ENCODE assay signal across 1 cellular context in genomic region chr12:91040356-91040755, GRCh38.
TF ChIP-seq lines count a peak whose summit lies in the region.

No MANE protein-coding gene starts in this region.

TF ChIP-seq in SK-N-SH treated with all-trans-retinoic acid at 6 μM for 48 hours, 23 proteins besides CTCF, POLR2A, EP300 and RAD21 (continued from another document):
- TF ChIP-seq PATZ1 (CRISPR knock-in tag; IDR thresholded peaks at IDR 0.05; ENCODE audit: borderline replicate concordance): no peak
- TF ChIP-seq SNAI2 (CRISPR knock-in tag; IDR thresholded peaks at IDR 0.05): no peak
- no peak for TF ChIP-seq ZNF565 (CRISPR knock-in tag; conservative IDR thresholded peaks at IDR 0.05; ENCODE audit: low read depth)
- TF ChIP-seq POU6F1 (CRISPR knock-in tag; IDR thresholded peaks at IDR 0.05; ENCODE audit: borderline replicate concordance, low read depth): no peak
